In the genomic region with DNA sequence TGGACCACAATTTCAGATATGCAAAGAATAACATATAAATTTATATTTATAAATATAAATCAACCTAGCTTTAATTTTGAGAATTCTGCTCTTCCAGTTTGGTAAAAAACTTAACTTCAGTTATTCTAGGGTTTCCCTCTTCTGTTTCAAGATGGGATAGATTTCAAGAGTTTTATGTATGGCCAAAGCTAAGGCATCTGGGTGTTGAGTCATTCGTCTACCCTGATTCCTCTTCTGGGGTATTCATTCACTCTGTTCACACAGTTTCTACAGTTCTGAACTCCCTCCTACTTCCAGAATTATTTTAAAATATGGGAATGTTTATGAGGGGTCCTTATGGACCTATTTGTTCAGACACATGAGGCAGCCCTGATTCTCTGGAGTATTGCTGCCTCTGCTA, we compare ENCODE assay signal across 30 cellular contexts. TPM values are rescaled to one million over a fixed set of nuclear protein-coding genes. Genes with fewer than 3 reads are reported as not detected.
"Had no signal": no experiment of that assay in that cellular context is flagged by ENCODE, and none has a peak within 500 bp of the region (broad histone marks: within the 10 kb centered on the region; RNA-seq: fewer than 3 reads in every experiment).

No MANE protein-coding gene starts in this region.

- H3K4me3 ChIP-seq: hepatocyte, left ventricle myocardium inferior, lung, mucosa of descending colon, ovary, skin epidermis, stomach, testis, thyroid gland, transverse colon, upper lobe of left lung, vagina had no signal

- H3K36me3 ChIP-seq: left ventricle myocardium inferior, ovary, stomach, thyroid gland, transverse colon, upper lobe of left lung, vagina had no signal

- DNase-seq: islet precursor cell; left colon; left ventricle myocardium inferior; mesendoderm; mucosa of descending colon; naive thymus-derived CD4-positive, alpha-beta T cell; ovary; retina; right cardiac atrium; stimulated activated CD4-positive, alpha-beta T cell treated with anti-CD3 and anti-CD28 coated beads, Interleukin-12 subunit alpha, Interleukin-12 subunit beta, amount 100 ng/mL, for 4 hours; stimulated activated CD4-positive, alpha-beta T cell treated with anti-CD3 and anti-CD28 coated beads, Interleukin-15, amount 100 ng/mL, for 24 hours; stimulated activated CD4-positive, alpha-beta T cell treated with anti-CD3 and anti-CD28 coated beads, Interleukin-2, amount 100 ng/mL, for 24 hours; stimulated activated CD4-positive, alpha-beta T cell treated with anti-CD3 and anti-CD28 coated beads, Interleukin-4, amount 100 ng/mL, for 1 hour; stimulated activated naive B cell treated with anti-CD40 and anti-IgM and Interleukin-4, amounts not matched to agents 10 μg/mL and 1 μg/mL and 100 μg/mL, for 72 hours; stimulated activated naive CD8-positive, alpha-beta T cell treated with anti-CD3 and anti-CD28 coated beads, Interleukin-15, Interleukin-2, amounts not matched to agents 100 U/mL and 50 U/mL, for 24 hours; stomach; testis; thyroid gland; transverse colon; upper lobe of left lung had no signal

- H3K27ac Mint-ChIP-seq: mesothelial cell of epicardium; naive thymus-derived CD4-positive, alpha-beta T cell; natural killer cell treated with Interleukin-12 subunit alpha and Interleukin-12 subunit beta and Interleukin-15 and Interleukin-18, amount 100 ng/mL, for 72 hours; progenitor cell of endocrine pancreas; stimulated activated naive B cell treated with anti-CD40 and anti-IgM and Interleukin-4, amounts not matched to agents 10 μg/mL and 1 μg/mL and 100 μg/mL, for 72 hours had no signal

- H3K9me3 ChIP-seq: mucosa of descending colon, ovary, stomach, testis, thyroid gland, transverse colon, upper lobe of left lung, vagina had no signal

- ATAC-seq: left colon; mucosa of descending colon; naive thymus-derived CD4-positive, alpha-beta T cell; natural killer cell treated with Interleukin-12 subunit alpha and Interleukin-12 subunit beta and Interleukin-15 and Interleukin-18, amount 100 ng/mL, for 72 hours; right cardiac atrium; sciatic nerve; stimulated activated naive B cell treated with anti-CD40 and anti-IgM and Interleukin-4, amounts not matched to agents 10 μg/mL and 1 μg/mL and 100 μg/mL, for 72 hours; stimulated activated naive CD8-positive, alpha-beta T cell treated with anti-CD3 and anti-CD28 coated beads, Interleukin-15, Interleukin-2, amounts not matched to agents 100 U/mL and 50 U/mL, for 24 hours had no signal

- H3K4me1 ChIP-seq: testis, upper lobe of left lung, vagina had no signal

- H3K27me3 Mint-ChIP-seq: progenitor cell of endocrine pancreas had no signal

- H3K36me3 Mint-ChIP-seq: naive thymus-derived CD4-positive, alpha-beta T cell; natural killer cell treated with Interleukin-12 subunit alpha and Interleukin-12 subunit beta and Interleukin-15 and Interleukin-18, amount 100 ng/mL, for 72 hours; stimulated activated naive B cell treated with anti-CD40 and anti-IgM and Interleukin-4, amounts not matched to agents 10 μg/mL and 1 μg/mL and 100 μg/mL, for 72 hours had no signal

- H3K9me3 Mint-ChIP-seq: natural killer cell treated with Interleukin-12 subunit alpha and Interleukin-12 subunit beta and Interleukin-15 and Interleukin-18, amount 100 ng/mL, for 72 hours; stimulated activated naive B cell treated with anti-CD40 and anti-IgM and Interleukin-4, amounts not matched to agents 10 μg/mL and 1 μg/mL and 100 μg/mL, for 72 hours had no signal

- H3K27me3 ChIP-seq: hepatocyte, ovary, stomach, testis, thyroid gland, transverse colon, upper lobe of left lung, vagina had no signal

- H3K4me3 Mint-ChIP-seq: mesothelial cell of epicardium; naive thymus-derived CD4-positive, alpha-beta T cell; natural killer cell treated with Interleukin-12 subunit alpha and Interleukin-12 subunit beta and Interleukin-15 and Interleukin-18, amount 100 ng/mL, for 72 hours; stimulated activated naive B cell treated with anti-CD40 and anti-IgM and Interleukin-4, amounts not matched to agents 10 μg/mL and 1 μg/mL and 100 μg/mL, for 72 hours had no signal

RNA-seq across cellular contexts. Expression of gene FGF7, which starts 4.2 kb away (rescaled TPM):
- total RNA-seq: kidney epithelial cell; natural killer cell treated with Interleukin-12 subunit alpha and Interleukin-12 subunit beta and Interleukin-15 and Interleukin-18, amount 100 ng/mL, for 72 hours; progenitor cell of endocrine pancreas; pulmonary artery endothelial cell had no signal
